Comparison of ENCODE assay signal across 9 cellular contexts in genomic region chr21:27564684-27565280, GRCh38.
DNase-seq lines count a peak whose midpoint lies in the region; ATAC-seq lines count a peak whose summit lies in the region.
"Had no signal": no experiment of that assay in that cellular context is flagged by ENCODE, and none has a peak within 500 bp of the region (broad histone marks: within the 10 kb centered on the region; RNA-seq: fewer than 3 reads in every experiment).

No MANE protein-coding gene starts in this region.

- no peak overlapping the region for H3K9ac ChIP-seq in mesendoderm (ENCODE audit: low read length)

- no peaks in the 10 kb centered on the region for H3K9me3 ChIP-seq in CD4-positive, alpha-beta memory T cell (ENCODE audit: control insufficient read depth in 1 of 2, low read length in 2 of 2)

- no peak overlapping the region for H3K4me2 ChIP-seq in mesendoderm (ENCODE audit: low read length)

- H3K4ac ChIP-seq in mesendoderm (ENCODE audit: low read depth, low read length): no peak overlapping the region

- no peak overlapping the region for H3K56ac ChIP-seq in mesendoderm (ENCODE audit: low read length)

- H3K36me3 ChIP-seq in mesendoderm (ENCODE audit: control insufficient read depth, insufficient read depth, low read length): no peaks in the 10 kb centered on the region
- H3K36me3 ChIP-seq in CD4-positive, alpha-beta memory T cell (ENCODE audit: insufficient read depth, low read length): no peaks in the 10 kb centered on the region

- H3K23ac ChIP-seq in mesendoderm (ENCODE audit: low read length): no peak overlapping the region

- H2BK5ac ChIP-seq in mesendoderm (ENCODE audit: low read length): no peak overlapping the region

- H3K27me3 Mint-ChIP-seq in CD4-positive, alpha-beta memory T cell: no peaks in the 10 kb centered on the region
- H3K27me3 Mint-ChIP-seq: activated naive CD4-positive, alpha-beta T cell treated with anti-CD3 and anti-CD28 coated beads, Interleukin-2, amount 50 U/mL, for 24 hours had no signal

- H3K27ac Mint-ChIP-seq in CD4-positive, alpha-beta memory T cell: no peak overlapping the region
- H3K27ac Mint-ChIP-seq: activated naive CD4-positive, alpha-beta T cell treated with anti-CD3 and anti-CD28 coated beads, Interleukin-2, amount 50 U/mL, for 24 hours had no signal

- POLR2A ChIA-PET in CD4-positive, alpha-beta memory T cell (lab: Charles Lee; ENCODE audit: partially characterized antibody): no interaction called here

- peaks cover 0 to 4% (median under 1%) of the 10 kb centered on the region in 8 donors for H3K9me3 Mint-ChIP-seq in CD4-positive, alpha-beta memory T cell
- H3K9me3 Mint-ChIP-seq: activated naive CD4-positive, alpha-beta T cell treated with anti-CD3 and anti-CD28 coated beads, Interleukin-2, amount 50 U/mL, for 24 hours had no signal

- H3K36me3 Mint-ChIP-seq in CD4-positive, alpha-beta memory T cell: no peaks in the 10 kb centered on the region
- H3K36me3 Mint-ChIP-seq: activated naive CD4-positive, alpha-beta T cell treated with anti-CD3 and anti-CD28 coated beads, Interleukin-2, amount 50 U/mL, for 24 hours had no signal

- CTCF ChIA-PET in CD4-positive, alpha-beta memory T cell (lab: Charles Lee; ENCODE audit: partially characterized antibody): no interaction called here

- no peaks in the 10 kb centered on the region for H3K4me1 Mint-ChIP-seq in CD4-positive, alpha-beta memory T cell
- H3K4me1 Mint-ChIP-seq: activated naive CD4-positive, alpha-beta T cell treated with anti-CD3 and anti-CD28 coated beads, Interleukin-2, amount 50 U/mL, for 24 hours had no signal

- H2BK15ac ChIP-seq in mesendoderm (replicated peaks; ENCODE audit: low read depth): no peak overlapping the region

- H3K79me1 ChIP-seq in mesendoderm (ENCODE audit: low read length): no peaks in the 10 kb centered on the region

- H3K4me3 Mint-ChIP-seq in CD4-positive, alpha-beta memory T cell: no peak overlapping the region
- H3K4me3 Mint-ChIP-seq: activated naive CD4-positive, alpha-beta T cell treated with anti-CD3 and anti-CD28 coated beads, Interleukin-2, amount 50 U/mL, for 24 hours had no signal

- no peaks in the 10 kb centered on the region for H3K27me3 ChIP-seq in mesendoderm (ENCODE audit: insufficient read depth, low read length, poor library complexity)
- no peaks in the 10 kb centered on the region for H3K27me3 ChIP-seq in CD4-positive, alpha-beta memory T cell (ENCODE audit: insufficient read depth, low read length)

- ATAC-seq in Right ventricle myocardium inferior (peak; percentile 70), GM21576 (IDR thresholded peaks at IDR 0.05; ENCODE audit: unreplicated experiment) (no peak)

- H3K27ac ChIP-seq in mesendoderm (ENCODE audit: low read depth, low read length): no peak overlapping the region
- no peak overlapping the region for H3K27ac ChIP-seq in CD4-positive, alpha-beta memory T cell (ENCODE audit: low read depth, low read length)

- H3K4me1 ChIP-seq in mesendoderm (ENCODE audit: control insufficient read depth, low read depth, low read length): no peaks in the 10 kb centered on the region
- no peaks in the 10 kb centered on the region for H3K4me1 ChIP-seq in CD4-positive, alpha-beta memory T cell (ENCODE audit: insufficient read depth, low read length)

- no peak overlapping the region for H4K8ac ChIP-seq in mesendoderm (ENCODE audit: low read depth, low read length)

- H3K18ac ChIP-seq in mesendoderm (ENCODE audit: low read length): no peak overlapping the region

- intact Hi-C loops in Right ventricle myocardium inferior (cut with DNase I): loop anchor here (1.0 to 5.0 kb wide), 3 partner anchors 133 to 717 kb away; partner anchors contain the start of gene ADAMTS1
- intact Hi-C loops in cardiac septum (cut with DNase I): loop anchor here (5.0 to 10.0 kb wide), 3 partner anchors 197 to 770 kb away; no protein-coding TSS in a partner anchor
- intact Hi-C loops in CD4-positive, alpha-beta memory T cell (cut with micrococcal nuclease): no loop called here

- DNase-seq in Right ventricle myocardium inferior (ENCODE audit: missing footprints) (no peak), cardiac septum (ENCODE audit: low spot score) (no peak), NOMO-1 treated with dmso at 0.1 percent for 144 hours (lab: John Stamatoyannopoulos, UW; ENCODE audit: unreplicated experiment) (peak; percentile 3), dermis blood vessel endothelial cell (peak; percentile 11), mesendoderm (peak; percentile 65), NCI-H187 (lab: John Stamatoyannopoulos, UW) (no peak)
- DNase-seq in CD4-positive, alpha-beta memory T cell: no peak

- no peak overlapping the region for H4K5ac ChIP-seq in mesendoderm (ENCODE audit: low read length)

- no peak overlapping the region for H2BK120ac ChIP-seq in mesendoderm (ENCODE audit: low read depth, low read length)

- H2AK5ac ChIP-seq in mesendoderm (ENCODE audit: low read length): no peak overlapping the region

- H3K79me2 ChIP-seq in mesendoderm (ENCODE audit: control insufficient read depth, insufficient read depth, low read length): no peaks in the 10 kb centered on the region

- H3K4me3 ChIP-seq in mesendoderm (ENCODE audit: low read length): no peak overlapping the region
- H3K4me3 ChIP-seq in CD4-positive, alpha-beta memory T cell (ENCODE audit: low read length in 2 of 2): no peak overlapping the region

- no CpG with 5 or more reads among the region's 1 CpG for WGBS in mesendoderm (ENCODE audit: extremely low coverage, insufficient coverage, low lambda C conversion rate)

Comparison
In these comparisons a context has a peak if more than half of its experiments do, and no peak if none do; other contexts are left out.
1. DNase-seq: peak in NOMO-1 treated with dmso at 0.1 percent for 144 hours (single experiment), dermis blood vessel endothelial cell (single experiment) and mesendoderm (single experiment); none in Right ventricle myocardium inferior (single experiment), cardiac septum (single experiment), CD4-positive, alpha-beta memory T cell (0 of 5) and NCI-H187 (0 of 2).